In genomic region chr1:52825868-52826267, GRCh38 we compare ENCODE assay signal across 10 cellular contexts. TPM values are rescaled to one million over a fixed set of nuclear protein-coding genes. Genes with fewer than 3 reads are reported as not detected.
A peak's percentile ranks its signal among the peaks of the same experiment; 100 is the strongest.
DNase-seq lines count a peak whose midpoint lies in the region; FAIRE-seq and TF ChIP-seq lines count a peak whose summit lies in the region.
"Had no signal": no experiment of that assay in that cellular context is flagged by ENCODE, and none has a peak within 500 bp of the region (broad histone marks: within the 10 kb centered on the region; RNA-seq: fewer than 3 reads in every experiment).

No MANE protein-coding gene starts in this region.

- H3K4me1 ChIP-seq in adipocyte (ENCODE audit: control insufficient read depth, insufficient read depth, low read length) (no peaks in the 10 kb centered on the region), left ventricle myocardium inferior (no peaks in the 10 kb centered on the region)

- no peaks in the 10 kb centered on the region for H3K9me3 Mint-ChIP-seq in T-helper 2 cell treated with Interferon-gamma antibody and Interleukin-4, amounts not matched to agents 5 μg/mL and 100 μg/mL, for 36 hours

- peaks cover 8% of the 10 kb centered on the region for H3K36me3 Mint-ChIP-seq in T-helper 2 cell treated with Interferon-gamma antibody and Interleukin-4, amounts not matched to agents 5 μg/mL and 100 μg/mL, for 36 hours (ENCODE audit: low read depth)

- H3K27me3 ChIP-seq in adipocyte (replicated peaks; ENCODE audit: control insufficient read depth, insufficient read depth, low read length) (no peaks in the 10 kb centered on the region), left ventricle myocardium inferior (ENCODE audit: low read depth) (no peaks in the 10 kb centered on the region)

- H3K27me3 Mint-ChIP-seq in T-helper 2 cell treated with Interferon-gamma antibody and Interleukin-4, amounts not matched to agents 5 μg/mL and 100 μg/mL, for 36 hours (ENCODE audit: low read depth): no peaks in the 10 kb centered on the region

- DNase-seq in NAMALWA (ENCODE audit: low spot score): peak; percentile 47
- peak; percentile 24 for DNase-seq in adipocyte (ENCODE audit: low read depth)
- no peak for DNase-seq in cerebellum (ENCODE audit: low spot score)
- no peak for DNase-seq in T-helper 2 cell treated with Interferon-gamma antibody and Interleukin-4, amounts not matched to agents 5 μg/mL and 100 μg/mL, for 36 hours (ENCODE audit: low spot score)
- no peak for DNase-seq in left ventricle myocardium inferior
- no peak for DNase-seq in SKM-1 (lab: John Stamatoyannopoulos, UW; ENCODE audit: unreplicated experiment)
- DNase-seq: cerebellar nuclear complex, NCI-H345 had no signal

- H3K36me3 ChIP-seq in adipocyte (ENCODE audit: control insufficient read depth, insufficient read depth, low read length, severe bottlenecking) (peaks cover 36% of the 10 kb centered on the region), left ventricle myocardium inferior (peaks cover 22% of the 10 kb centered on the region)

- H3K4me1 Mint-ChIP-seq in T-helper 2 cell treated with Interferon-gamma antibody and Interleukin-4, amounts not matched to agents 5 μg/mL and 100 μg/mL, for 36 hours (ENCODE audit: low read depth): no peaks in the 10 kb centered on the region

- H3K27ac Mint-ChIP-seq in T-helper 2 cell treated with Interferon-gamma antibody and Interleukin-4, amounts not matched to agents 5 μg/mL and 100 μg/mL, for 36 hours: no peak overlapping the region

- no peak overlapping the region for H3K4me3 Mint-ChIP-seq in T-helper 2 cell treated with Interferon-gamma antibody and Interleukin-4, amounts not matched to agents 5 μg/mL and 100 μg/mL, for 36 hours

- no peaks in the 10 kb centered on the region for H3K9me3 ChIP-seq in adipocyte (ENCODE audit: control insufficient read depth, low read length)
- H3K9me3 ChIP-seq in left ventricle myocardium inferior (replicated peaks): no peaks in the 10 kb centered on the region

- no peak overlapping the region for H3K9ac ChIP-seq in adipocyte (ENCODE audit: low read length)

- H3K4me3 ChIP-seq in adipocyte (ENCODE audit: low read length): no peak overlapping the region
- H3K4me3 ChIP-seq in left ventricle myocardium inferior: no peak overlapping the region

- peak; percentile 84 for FAIRE-seq in A204.1 (lab: Jason Lieb, UNC)
- FAIRE-seq in G401.6 (lab: Jason Lieb, UNC): peak; percentile 93

- intact Hi-C loops in left ventricle myocardium inferior (cut with micrococcal nuclease): no loop called here

- no peak overlapping the region for H3K27ac ChIP-seq in left ventricle myocardium inferior (replicated peaks)

- no peak for TF ChIP-seq CTCF in left ventricle myocardium inferior (IDR thresholded peaks at IDR 0.05; ENCODE audit: borderline replicate concordance)

RNA-seq across cellular contexts. Expression of gene ZYG11A, which starts 16.7 kb away (rescaled TPM):
- total RNA-seq in cerebellum (0.64 TPM), left ventricle myocardium inferior (not detected)

Comparison
In these comparisons a context has a peak if more than half of its experiments do, and no peak if none do; other contexts are left out.
1. DNase-seq: peak in NAMALWA (single experiment) and adipocyte (single experiment); none in cerebellum (single experiment), T-helper 2 cell treated with Interferon-gamma antibody and Interleukin-4, amounts not matched to agents 5 μg/mL and 100 μg/mL, for 36 hours (single experiment), left ventricle myocardium inferior (single experiment) and SKM-1 (single experiment).